In genomic region chr3:60073228-60073627, GRCh38 we compare ENCODE assay signal across 14 cellular contexts.
"Had no signal": no experiment of that assay in that cellular context is flagged by ENCODE, and none has a peak within 500 bp of the region (broad histone marks: within the 10 kb centered on the region; RNA-seq: fewer than 3 reads in every experiment).

No MANE protein-coding gene starts in this region.

- H3K4me1 Mint-ChIP-seq: neural crest cell had no signal

- H3K27me3 Mint-ChIP-seq: stimulated activated naive B cell treated with anti-CD40 and anti-IgM and Interleukin-4, amounts not matched to agents 10 μg/mL and 1 μg/mL and 100 μg/mL, for 72 hours had no signal

- H3K4me3 Mint-ChIP-seq: neural crest cell; stimulated activated naive B cell treated with anti-CD40 and anti-IgM and Interleukin-4, amounts not matched to agents 10 μg/mL and 1 μg/mL and 100 μg/mL, for 72 hours; T-helper 17 cell had no signal

- ATAC-seq: heart right ventricle; left lung; stimulated activated naive B cell treated with anti-CD40 and anti-IgM and Interleukin-4, amounts not matched to agents 10 μg/mL and 1 μg/mL and 100 μg/mL, for 72 hours; T-helper 17 cell; upper lobe of right lung had no signal

- DNase-seq: activated gamma-delta T cell treated with Interleukin-2 at 50 U/mL for 16 hours; amniotic stem cell; effector CD8-positive, alpha-beta T cell; esophagus squamous epithelium; heart right ventricle; left lung; mammary epithelial cell; retina; spleen; stimulated activated naive B cell treated with anti-CD40 and anti-IgM and Interleukin-4, amounts not matched to agents 10 μg/mL and 1 μg/mL and 100 μg/mL, for 72 hours; T-helper 17 cell; upper lobe of right lung; WERI-Rb-1 had no signal

- H3K27ac Mint-ChIP-seq: stimulated activated naive B cell treated with anti-CD40 and anti-IgM and Interleukin-4, amounts not matched to agents 10 μg/mL and 1 μg/mL and 100 μg/mL, for 72 hours; T-helper 17 cell had no signal
